In genomic region chr6:75267461-75267860, GRCh38 we compare ENCODE assay signal across 15 cellular contexts. TPM values are rescaled to one million over a fixed set of nuclear protein-coding genes. Genes with fewer than 3 reads are reported as not detected.
A peak's percentile ranks its signal among the peaks of the same experiment; 100 is the strongest.
DNase-seq lines count a peak whose midpoint lies in the region; FAIRE-seq and TF ChIP-seq lines count a peak whose summit lies in the region.
"Had no signal": no experiment of that assay in that cellular context is flagged by ENCODE, and none has a peak within 500 bp of the region (broad histone marks: within the 10 kb centered on the region; RNA-seq: fewer than 3 reads in every experiment).

No MANE protein-coding gene starts in this region.

- no peak overlapping the region for H3K9ac ChIP-seq in mammary epithelial cell (ENCODE audit: insufficient read depth, low read length)
- H3K9ac ChIP-seq in kidney (ENCODE audit: low read length in 2 of 2) = peak overlapping the region; percentile 21 to 37
- H3K9ac ChIP-seq in trophoblast cell (ENCODE audit: low read length) = no peak overlapping the region

- no peak overlapping the region for H4K91ac ChIP-seq in trophoblast cell (ENCODE audit: low read depth, low read length)

- H3K27me3 Mint-ChIP-seq in activated naive CD8-positive, alpha-beta T cell = no peaks in the 10 kb centered on the region
- H3K27me3 Mint-ChIP-seq in activated naive CD8-positive, alpha-beta T cell treated with anti-CD3 and anti-CD28 coated beads for 36 hours = no peaks in the 10 kb centered on the region

- no peaks in the 10 kb centered on the region for H4K20me1 ChIP-seq in mammary epithelial cell (ENCODE audit: insufficient read depth, low read length)

- no peak overlapping the region for H3K4me3 Mint-ChIP-seq in activated naive CD8-positive, alpha-beta T cell
- no peak overlapping the region for H3K4me3 Mint-ChIP-seq in activated naive CD8-positive, alpha-beta T cell treated with anti-CD3 and anti-CD28 coated beads for 36 hours

- WGBS in mammary epithelial cell (ENCODE audit: low coverage, missing lambda C conversion rate) = 92% methylated on average over 4 of the region's 4 CpGs
- 24% methylated on average over 4 of the region's 4 CpGs for WGBS in transverse colon (ENCODE audit: low coverage in 1 of 2), 2 donors
- WGBS in trophoblast cell (ENCODE audit: extremely low coverage, insufficient coverage, insufficient read length) = no CpG with 5 or more reads among the region's 4 CpGs

- TF ChIP-seq EP300 in transverse colon (IDR thresholded peaks at IDR 0.05; ENCODE audit: low read depth) = no peak

- H2BK12ac ChIP-seq in trophoblast cell (ENCODE audit: low read length) = no peak overlapping the region

- no peak overlapping the region for H3K4me3 ChIP-seq in mammary epithelial cell (replicated peaks in 1 of 3; ENCODE audit: insufficient read depth in 1 of 3, low read depth in 2 of 3, low read length in 3 of 3)
- no peak overlapping the region for H3K4me3 ChIP-seq in kidney (ENCODE audit: low read length in 2 of 2)
- no peak overlapping the region for H3K4me3 ChIP-seq in transverse colon
- H3K4me3 ChIP-seq in trophoblast cell (ENCODE audit: low read depth, low read length) = no peak overlapping the region
- H3K4me3 ChIP-seq: lung, SJCRH30, vagina had no signal

- H3K27ac Mint-ChIP-seq in activated naive CD8-positive, alpha-beta T cell = peak overlapping the region; percentile 19
- H3K27ac Mint-ChIP-seq in activated naive CD8-positive, alpha-beta T cell treated with anti-CD3 and anti-CD28 coated beads for 36 hours = no peak overlapping the region

- CTCF ChIA-PET in mammary epithelial cell (lab: Charles Lee; ENCODE audit: low non-redundant PET) = interaction anchor here (0.6 to 0.9 kb wide), 4 partner anchors 17 to 279 kb away, joined by 3 read pairs; partner anchors contain the start of gene TMEM30A

- FAIRE-seq in kidney (lab: Jason Lieb, UNC) = no peak
- no peak for FAIRE-seq in urothelium cell line (lab: Jason Lieb, UNC)

- dilution Hi-C loops in mammary epithelial cell (cut with HindIII; ENCODE audit: low sequenced_read_pairs) = no loop called here

- H3K4me1 Mint-ChIP-seq in activated naive CD8-positive, alpha-beta T cell (ENCODE audit: low read depth) = peaks cover 49% of the 10 kb centered on the region
- H3K4me1 Mint-ChIP-seq in activated naive CD8-positive, alpha-beta T cell treated with anti-CD3 and anti-CD28 coated beads for 36 hours = peaks cover 31% of the 10 kb centered on the region

- peaks cover 4% of the 10 kb centered on the region for H3K79me1 ChIP-seq in trophoblast cell (ENCODE audit: low read length)

- no peak for TF ChIP-seq POLR2A in transverse colon (IDR thresholded peaks at IDR 0.05)

- no TSS peak for BruUV-seq in mammary epithelial cell (replicated peaks; lab: Mats Ljungman, UMichigan)

- H3K9me3 ChIP-seq in mammary epithelial cell (replicated peaks; ENCODE audit: insufficient read depth, low read length) (peaks cover 3% of the 10 kb centered on the region), kidney (ENCODE audit: control insufficient read depth in 1 of 2, low read length in 2 of 2) (no peaks in the 10 kb centered on the region), transverse colon (no peaks in the 10 kb centered on the region), trophoblast cell (ENCODE audit: insufficient read depth, low read depth, low read length) (no peaks in the 10 kb centered on the region)
- H3K9me3 ChIP-seq: SJCRH30, vagina had no signal

- H3K36me3 ChIP-seq in mammary epithelial cell (ENCODE audit: insufficient read depth, low read length) (peaks cover 14% of the 10 kb centered on the region), kidney (ENCODE audit: control insufficient read depth in 1 of 2, insufficient read depth in 2 of 2, low read length in 2 of 2) (peaks cover 2 to 6% of the 10 kb centered on the region in 2 donors), transverse colon (peaks cover 0 to 12% (median 3%) of the 10 kb centered on the region in 4 donors), trophoblast cell (ENCODE audit: control insufficient read depth in 1 of 2, insufficient read depth in 2 of 2, low read length in 2 of 2) (peaks cover 3 to 7% of the 10 kb centered on the region in 2 experiments)

- no peaks in the 10 kb centered on the region for H3K27me3 ChIP-seq in mammary epithelial cell (ENCODE audit: insufficient read depth, low read length)
- H3K27me3 ChIP-seq in transverse colon = no peaks in the 10 kb centered on the region
- H3K27me3 ChIP-seq in trophoblast cell (ENCODE audit: insufficient read depth, low read length) = no peaks in the 10 kb centered on the region
- H3K27me3 ChIP-seq: SJCRH30, vagina had no signal

- in situ Hi-C loops in mammary epithelial cell (cut with MboI; ENCODE audit: low sequenced_read_pairs in 2 of 2) = loop anchor here in 1 of 2 donors (10.0 kb wide), 1 partner anchor 257 kb away; no protein-coding TSS in a partner anchor
- in situ Hi-C loops in transverse colon (cut with MboI; ENCODE audit: low pct_ligation_motif_present in 1 of 4, low pct_unique_long_range_greater_than_20kb in 1 of 4, low sequenced_read_pairs in 3 of 4) = loop anchor here in 1 of 4 donors (10.0 kb wide), 1 partner anchor 267 kb away; no protein-coding TSS in a partner anchor

- TF ChIP-seq CTCF in mammary epithelial cell (conservative IDR thresholded peaks at IDR 0.05 in 1 of 2, IDR thresholded peaks at IDR 0.05 in 1 of 2; ENCODE audit: extremely low read depth in 1 of 2, insufficient read depth in 1 of 2, low read depth in 1 of 2, low read length in 2 of 2) (no peak), kidney (IDR thresholded peaks at IDR 0.05; ENCODE audit: borderline replicate concordance, extremely low read depth, insufficient read depth) (no peak), transverse colon (IDR thresholded peaks at IDR 0.05) (no peak)

- no peak overlapping the region for H2BK5ac ChIP-seq in trophoblast cell (ENCODE audit: low read depth, low read length, poor library complexity)

- H3K79me2 ChIP-seq in mammary epithelial cell (ENCODE audit: insufficient read depth, low read length) (peaks cover 85% of the 10 kb centered on the region), trophoblast cell (ENCODE audit: control insufficient read depth, insufficient read depth, low read length, poor library complexity) (peaks cover 1% of the 10 kb centered on the region)

- no peaks in the 10 kb centered on the region for H3K9me3 Mint-ChIP-seq in activated naive CD8-positive, alpha-beta T cell (ENCODE audit: low read depth)
- peaks cover 2% of the 10 kb centered on the region for H3K9me3 Mint-ChIP-seq in activated naive CD8-positive, alpha-beta T cell treated with anti-CD3 and anti-CD28 coated beads for 36 hours

- H2AFZ ChIP-seq in mammary epithelial cell (ENCODE audit: low read depth, low read length) (no peak overlapping the region), trophoblast cell (ENCODE audit: insufficient read depth, low read length, poor library complexity) (no peak overlapping the region)

- H2BK120ac ChIP-seq in trophoblast cell (ENCODE audit: insufficient read depth, low read length, poor library complexity) = no peak overlapping the region

- H3K18ac ChIP-seq in trophoblast cell (ENCODE audit: low read length) = no peak overlapping the region

- H3K36me3 Mint-ChIP-seq in activated naive CD8-positive, alpha-beta T cell = peaks cover 6% of the 10 kb centered on the region
- H3K36me3 Mint-ChIP-seq in activated naive CD8-positive, alpha-beta T cell treated with anti-CD3 and anti-CD28 coated beads for 36 hours = peaks cover 24% of the 10 kb centered on the region

- H3K23ac ChIP-seq in trophoblast cell (ENCODE audit: low read length) = no peak overlapping the region

- H3K4me1 ChIP-seq in mammary epithelial cell (ENCODE audit: insufficient read depth, low read length) = peaks cover 23% of the 10 kb centered on the region
- peaks cover 5 to 8% of the 10 kb centered on the region in 2 donors for H3K4me1 ChIP-seq in kidney (ENCODE audit: control insufficient read depth in 1 of 2, insufficient read depth in 1 of 2, low read depth in 1 of 2, low read length in 2 of 2)
- H3K4me1 ChIP-seq in transverse colon = peaks cover 0 to 35% (median 21%) of the 10 kb centered on the region in 4 donors
- peaks cover 0 to 9% of the 10 kb centered on the region in 2 experiments for H3K4me1 ChIP-seq in trophoblast cell (ENCODE audit: control insufficient read depth in 1 of 2, insufficient read depth in 2 of 2, low read length in 2 of 2)
- H3K4me1 ChIP-seq: SJCRH30 had no signal

- H4K12ac ChIP-seq in trophoblast cell (ENCODE audit: low read depth, low read length) = no peak overlapping the region

- H3K27ac ChIP-seq in mammary epithelial cell (ENCODE audit: insufficient read depth, low read depth, low read length) (peak overlapping the region; percentile 48), kidney (ENCODE audit: low read depth in 2 of 2, low read length in 2 of 2) (no peak overlapping the region), transverse colon (peak overlapping the region; percentile 4 to 50 (median 34)), trophoblast cell (ENCODE audit: low read depth, low read length) (no peak overlapping the region)
- H3K27ac ChIP-seq: SJCRH30, vagina had no signal

- H2AK5ac ChIP-seq in trophoblast cell (ENCODE audit: low read length) = no peak overlapping the region

- no peak overlapping the region for H4K8ac ChIP-seq in trophoblast cell (ENCODE audit: low read depth, low read length)

- no peak for DNase-seq in activated naive CD8-positive, alpha-beta T cell treated with anti-CD3 and anti-CD28 coated beads for 36 hours
- DNase-seq in mammary epithelial cell = no peak
- DNase-seq in kidney = no peak
- DNase-seq in transverse colon = no peak
- DNase-seq in trophoblast cell = no peak
- no peak for DNase-seq in cortex of kidney (lab: John Stamatoyannopoulos, UW)
- no peak for DNase-seq in urothelium cell line (ENCODE audit: low spot score)
- DNase-seq: activated T-cell treated with anti-CD3 and anti-CD28 coated beads for 4 hours; aorta; effector CD4-positive, alpha-beta T cell; posterior cingulate gyrus had no signal

- no peak overlapping the region for H3K14ac ChIP-seq in trophoblast cell (ENCODE audit: low read length)

- H3K4ac ChIP-seq in trophoblast cell (ENCODE audit: low read depth, low read length) = no peak overlapping the region

- H3K4me2 ChIP-seq in mammary epithelial cell (ENCODE audit: insufficient read depth, low read depth, low read length) = peak overlapping the region; percentile 25
- H3K4me2 ChIP-seq in trophoblast cell (ENCODE audit: low read length) = no peak overlapping the region

- intact Hi-C loops in mammary epithelial cell (cut with micrococcal nuclease) = loop anchor here (10.0 kb wide), 1 partner anchor 97 kb away; no protein-coding TSS in a partner anchor
- intact Hi-C loops in kidney (cut with DNase I) = no loop called here
- intact Hi-C loops in transverse colon (cut with DNase I; ENCODE audit: low total_unique reads) = loop anchor here (10.0 kb wide), 1 partner anchor 257 kb away; no protein-coding TSS in a partner anchor

RNA-seq across cellular contexts. Expression of gene TMEM30A, which starts 17.1 kb away (rescaled TPM):
- total RNA-seq in activated naive CD8-positive, alpha-beta T cell treated with anti-CD3 and anti-CD28 coated beads for 36 hours = 10 to 100 TPM; 38.8 to 40.4 TPM
- total RNA-seq in mammary epithelial cell (100 to 1,000 TPM in 1 of 2 donors, 10 to 100 TPM in 1; 73.1 to 127 TPM), kidney (101 TPM), transverse colon (10 to 100 TPM; 28.9 to 86.2 (median 56.5) TPM)
- polyA plus RNA-seq in mammary epithelial cell (17.2 TPM), kidney (ENCODE audit: insufficient read depth, low read depth, low replicate concordance) (51.0 TPM)
- polyA minus RNA-seq in mammary epithelial cell = 23.3 TPM
- 84.0 and 85.1 TPM in 2 replicates for polyA plus RNA-seq in trophoblast cell (2013)

RNA-seq across cellular contexts. Expression of gene COX7A2, which starts 23.9 kb away (rescaled TPM):
- 100 to 1,000 TPM; 489 to 495 TPM for total RNA-seq in activated naive CD8-positive, alpha-beta T cell treated with anti-CD3 and anti-CD28 coated beads for 36 hours
- total RNA-seq in mammary epithelial cell = 100 to 1,000 TPM in 1 of 2 donors, 10 to 100 TPM in 1; 73.3 to 370 TPM
- 146 TPM for polyA plus RNA-seq in mammary epithelial cell
- 245 TPM for polyA minus RNA-seq in mammary epithelial cell
- total RNA-seq in kidney = 315 TPM
- 812 TPM for polyA plus RNA-seq in kidney (ENCODE audit: insufficient read depth, low read depth, low replicate concordance)
- 100 to 1,000 TPM; 146 to 469 (median 349) TPM for total RNA-seq in transverse colon
- 835 and 927 TPM in 2 replicates for polyA plus RNA-seq in trophoblast cell (2013)

Comparison
In these comparisons a context has a peak if more than half of its experiments do, and no peak if none do; other contexts are left out.
1. H3K27ac ChIP-seq: peak in mammary epithelial cell (single experiment) and transverse colon (4 of 4); none in kidney (0 of 2) and trophoblast cell (single experiment).
2. H3K9ac ChIP-seq: peak in kidney (2 of 2); none in mammary epithelial cell (single experiment) and trophoblast cell (single experiment).